In the genomic region with DNA sequence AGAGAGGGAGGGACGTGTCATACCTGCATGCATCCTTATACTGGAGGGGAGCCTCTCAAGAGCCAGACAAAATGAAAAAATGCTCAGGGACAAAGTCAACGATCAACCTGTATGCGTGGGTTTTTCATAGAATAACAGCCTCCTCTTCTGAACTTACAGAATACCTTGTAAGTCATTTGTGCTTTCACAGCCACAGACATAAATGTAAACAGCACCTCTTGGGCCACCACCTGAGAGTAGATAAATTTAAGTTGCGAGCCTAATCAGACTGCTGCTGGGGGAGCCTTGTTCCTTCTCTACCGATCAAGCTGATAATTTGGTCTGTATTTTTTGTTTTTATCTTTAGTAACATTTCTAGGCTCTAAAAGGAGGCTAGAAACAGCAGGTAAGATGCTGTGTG, we compare ENCODE assay signal across 16 cellular contexts.
DNase-seq lines count a peak whose midpoint lies in the region; ATAC-seq and TF ChIP-seq lines count a peak whose summit lies in the region.
"Had no signal": no experiment of that assay in that cellular context is flagged by ENCODE, and none has a peak within 500 bp of the region (broad histone marks: within the 10 kb centered on the region; RNA-seq: fewer than 3 reads in every experiment).

No MANE protein-coding gene starts in this region.

- H3K27me3 Mint-ChIP-seq in activated CD4-positive, alpha-beta T cell treated with anti-CD3 and anti-CD28 coated beads for 36 hours: no peaks in the 10 kb centered on the region
- H3K27me3 Mint-ChIP-seq in activated T-helper 17 cell treated with anti-CD3 and anti-CD28 coated beads, Interleukin-2, amount 50 U/mL, for 72 hours: peaks cover 7% of the 10 kb centered on the region
- peaks cover 0 to 16% (median 4%) of the 10 kb centered on the region in 5 donors for H3K27me3 Mint-ChIP-seq in naive thymus-derived CD4-positive, alpha-beta T cell

- H3K4me3 Mint-ChIP-seq in activated CD4-positive, alpha-beta T cell treated with anti-CD3 and anti-CD28 coated beads for 36 hours: no peak overlapping the region
- no peak overlapping the region for H3K4me3 Mint-ChIP-seq in activated T-helper 17 cell treated with anti-CD3 and anti-CD28 coated beads, Interleukin-2, amount 50 U/mL, for 72 hours
- peak overlapping the region in 3 of 10 donors; percentile 14 to 58 (median 20) for H3K4me3 Mint-ChIP-seq in naive thymus-derived CD4-positive, alpha-beta T cell
- H3K4me3 Mint-ChIP-seq: H9 had no signal

- H3K4me2 ChIP-seq in DND-41 (ENCODE audit: insufficient read depth, low read length): peak overlapping the region; percentile 55

- H3K27me3 ChIP-seq in DND-41 (ENCODE audit: insufficient read depth, low read length, poor library complexity) (no peaks in the 10 kb centered on the region), left lung (no peaks in the 10 kb centered on the region)
- no peaks in the 10 kb centered on the region for H3K27me3 ChIP-seq in naive thymus-derived CD4-positive, alpha-beta T cell (ENCODE audit: control insufficient read depth in 2 of 2, insufficient read depth in 2 of 2, low read length in 2 of 2)

- DNase-seq in activated CD4-positive, alpha-beta T cell treated with anti-CD3 and anti-CD28 coated beads for 36 hours: no peak
- no peak for DNase-seq in activated CD4-positive, alpha-beta T cell treated with anti-CD3 and anti-CD28 coated beads, Interleukin-2, amount 50 U/mL, for 48 hours
- DNase-seq in DND-41 (no peak), left lung (no peak), NCI-H82 treated with DMSO at 0.1 percent for 48 hours (lab: John Stamatoyannopoulos, UW; ENCODE audit: unreplicated experiment) (no peak)
- DNase-seq in naive thymus-derived CD4-positive, alpha-beta T cell: no peak
- DNase-seq: H9, IMR-90, Kasumi-1, NCI-H1105 treated with DMSO at 0.1 percent for 48 hours, NCI-H1694 treated with DMSO at 0.1 percent for 48 hours, NCI-H526 treated with DMSO at 0.1 percent for 48 hours, OCI-M1, SHP77 treated with DMSO at 0.1 percent for 48 hours had no signal

- TF ChIP-seq CTCF in DND-41 (IDR thresholded peaks at IDR 0.05; ENCODE audit: borderline replicate concordance, extremely low read depth, low read length, poor library complexity, severe bottlenecking): no peak
- TF ChIP-seq CTCF in left lung (IDR thresholded peaks at IDR 0.05): no peak

- H3K4me1 Mint-ChIP-seq in activated CD4-positive, alpha-beta T cell treated with anti-CD3 and anti-CD28 coated beads for 36 hours: peaks cover 25% of the 10 kb centered on the region
- H3K4me1 Mint-ChIP-seq in activated T-helper 17 cell treated with anti-CD3 and anti-CD28 coated beads, Interleukin-2, amount 50 U/mL, for 72 hours: peaks cover 4% of the 10 kb centered on the region
- H3K4me1 Mint-ChIP-seq in naive thymus-derived CD4-positive, alpha-beta T cell: peaks cover 5 to 27% (median 20%) of the 10 kb centered on the region in 7 donors

- CTCF ChIA-PET in activated CD4-positive, alpha-beta T cell treated with anti-CD3 and anti-CD28 coated beads for 36 hours (lab: Charles Lee): interaction anchor here (1.0 kb wide), 1 partner anchor 63 kb away, joined by 3 read pairs; no protein-coding TSS in a partner anchor
- CTCF ChIA-PET in naive thymus-derived CD4-positive, alpha-beta T cell (lab: Charles Lee): no interaction called here

- H3K4me1 ChIP-seq in DND-41 (ENCODE audit: insufficient read depth, low read length) (peaks cover 26% of the 10 kb centered on the region), left lung (no peaks in the 10 kb centered on the region)
- peaks cover 0 to 12% of the 10 kb centered on the region in 2 donors for H3K4me1 ChIP-seq in naive thymus-derived CD4-positive, alpha-beta T cell (ENCODE audit: control insufficient read depth in 2 of 2, insufficient read depth in 2 of 2, low read length in 2 of 2)

- no peak overlapping the region for H2AFZ ChIP-seq in DND-41 (ENCODE audit: low read depth, low read length)

- POLR2A ChIA-PET in activated CD4-positive, alpha-beta T cell treated with anti-CD3 and anti-CD28 coated beads for 36 hours (lab: Charles Lee): no interaction called here
- POLR2A ChIA-PET in naive thymus-derived CD4-positive, alpha-beta T cell (lab: Charles Lee): no interaction called here

- H3K36me3 Mint-ChIP-seq in activated CD4-positive, alpha-beta T cell treated with anti-CD3 and anti-CD28 coated beads for 36 hours (ENCODE audit: low read depth): no peaks in the 10 kb centered on the region
- no peaks in the 10 kb centered on the region for H3K36me3 Mint-ChIP-seq in activated T-helper 17 cell treated with anti-CD3 and anti-CD28 coated beads, Interleukin-2, amount 50 U/mL, for 72 hours (ENCODE audit: low read depth)
- H3K36me3 Mint-ChIP-seq in naive thymus-derived CD4-positive, alpha-beta T cell: no peaks in the 10 kb centered on the region

- H3K9me3 ChIP-seq in DND-41 (ENCODE audit: insufficient read depth, low read length, severe bottlenecking) (no peaks in the 10 kb centered on the region), left lung (no peaks in the 10 kb centered on the region)
- no peaks in the 10 kb centered on the region for H3K9me3 ChIP-seq in naive thymus-derived CD4-positive, alpha-beta T cell (ENCODE audit: control insufficient read depth in 2 of 3, low read length in 3 of 3)

- no peaks in the 10 kb centered on the region for H4K20me1 ChIP-seq in DND-41 (ENCODE audit: insufficient read depth, low read length)

- no peaks in the 10 kb centered on the region for H3K9me3 Mint-ChIP-seq in activated CD4-positive, alpha-beta T cell treated with anti-CD3 and anti-CD28 coated beads for 36 hours (ENCODE audit: low read depth)
- no peaks in the 10 kb centered on the region for H3K9me3 Mint-ChIP-seq in activated T-helper 17 cell treated with anti-CD3 and anti-CD28 coated beads, Interleukin-2, amount 50 U/mL, for 72 hours
- H3K9me3 Mint-ChIP-seq in naive thymus-derived CD4-positive, alpha-beta T cell: no peaks in the 10 kb centered on the region
- H3K9me3 Mint-ChIP-seq: H9 had no signal

- H3K79me2 ChIP-seq in DND-41 (ENCODE audit: insufficient read depth, low read length): no peaks in the 10 kb centered on the region

- peak; percentile 45 for ATAC-seq in activated CD4-positive, alpha-beta T cell treated with anti-CD3 and anti-CD28 coated beads for 36 hours
- ATAC-seq in DND-41 (ENCODE audit: insufficient read depth, low read depth) (no peak; the same call in 2 of the 3 replicates), esophagus mucosa (no peak), left lung (no peak)
- peak; percentile 43 for ATAC-seq in activated T-helper 17 cell treated with anti-CD3 and anti-CD28 coated beads, Interleukin-2, amount 50 U/mL, for 72 hours (replicated peaks)
- ATAC-seq in naive thymus-derived CD4-positive, alpha-beta T cell: no peak

- H3K9ac ChIP-seq in DND-41 (ENCODE audit: low read depth, low read length): peak overlapping the region; percentile 13; the same call in 1 of the 2 replicates

- peak overlapping the region; percentile 71 for H3K27ac ChIP-seq in DND-41 (ENCODE audit: low read length)
- no peak overlapping the region for H3K27ac ChIP-seq in naive thymus-derived CD4-positive, alpha-beta T cell (ENCODE audit: low read depth, low read length)
- no peak overlapping the region for H3K27ac ChIP-seq in left lung

- H3K27ac Mint-ChIP-seq in activated CD4-positive, alpha-beta T cell treated with anti-CD3 and anti-CD28 coated beads for 36 hours: peak overlapping the region; percentile 28
- no peak overlapping the region for H3K27ac Mint-ChIP-seq in activated T-helper 17 cell treated with anti-CD3 and anti-CD28 coated beads, Interleukin-2, amount 50 U/mL, for 72 hours
- H3K27ac Mint-ChIP-seq in naive thymus-derived CD4-positive, alpha-beta T cell: peak overlapping the region in 8 of 9 donors; percentile 0 to 87 (median 50)

- intact Hi-C loops in activated CD4-positive, alpha-beta T cell treated with anti-CD3 and anti-CD28 coated beads for 36 hours (cut with DNase I, micrococcal nuclease): no loop called here
- intact Hi-C loops in naive thymus-derived CD4-positive, alpha-beta T cell (cut with micrococcal nuclease): no loop called here
- intact Hi-C loops in left lung (cut with DNase I): no loop called here

- H3K36me3 ChIP-seq in DND-41 (ENCODE audit: insufficient read depth, low read length) (no peaks in the 10 kb centered on the region), left lung (no peaks in the 10 kb centered on the region)
- H3K36me3 ChIP-seq in naive thymus-derived CD4-positive, alpha-beta T cell (ENCODE audit: control insufficient read depth in 2 of 3, insufficient read depth in 3 of 3, low read length in 3 of 3): no peaks in the 10 kb centered on the region

- H3K4me3 ChIP-seq in DND-41 (ENCODE audit: low read depth in 1 of 2, low read length in 2 of 2) (peak overlapping the region in 1 of 2 experiments; percentile 24; a peak in 1 of 4 replicates), left lung (no peak overlapping the region)
- no peak overlapping the region for H3K4me3 ChIP-seq in naive thymus-derived CD4-positive, alpha-beta T cell (ENCODE audit: low read length)

Comparison
In these comparisons a context has a peak if more than half of its experiments do, and no peak if none do; other contexts are left out.
1. ATAC-seq: peak in activated CD4-positive, alpha-beta T cell treated with anti-CD3 and anti-CD28 coated beads for 36 hours (single experiment) and activated T-helper 17 cell treated with anti-CD3 and anti-CD28 coated beads, Interleukin-2, amount 50 U/mL, for 72 hours (single experiment); none in DND-41 (single experiment), naive thymus-derived CD4-positive, alpha-beta T cell (single experiment), esophagus mucosa (single experiment) and left lung (single experiment).